In genomic region chr1:110449661-110450651, GRCh38 we compare ENCODE assay signal across 3 cellular contexts.
TF ChIP-seq lines count a peak whose summit lies in the region.

No MANE protein-coding gene starts in this region.

TF ChIP-seq in liver, 16 proteins besides CTCF, POLR2A, EP300 and RAD21:
- TF ChIP-seq TAF1 (conservative IDR thresholded peaks at IDR 0.05) (no peak), RXRA (IDR thresholded peaks at IDR 0.05) (peak; percentile 97 to 98), HNF4A (conservative IDR thresholded peaks at IDR 0.05) (peak; percentile 58), GABPA (IDR thresholded peaks at IDR 0.05 in 1 of 2, conservative IDR thresholded peaks at IDR 0.05 in 1 of 2) (no peak), SP1 (IDR thresholded peaks at IDR 0.05) (peak; percentile 85), JUND (IDR thresholded peaks at IDR 0.05) (no peak), EGR1 (IDR thresholded peaks at IDR 0.05; ENCODE audit: low read depth in 2 of 2) (no peak), MAX (IDR thresholded peaks at IDR 0.05) (no peak)
- TF ChIP-seq, protein P1, sequence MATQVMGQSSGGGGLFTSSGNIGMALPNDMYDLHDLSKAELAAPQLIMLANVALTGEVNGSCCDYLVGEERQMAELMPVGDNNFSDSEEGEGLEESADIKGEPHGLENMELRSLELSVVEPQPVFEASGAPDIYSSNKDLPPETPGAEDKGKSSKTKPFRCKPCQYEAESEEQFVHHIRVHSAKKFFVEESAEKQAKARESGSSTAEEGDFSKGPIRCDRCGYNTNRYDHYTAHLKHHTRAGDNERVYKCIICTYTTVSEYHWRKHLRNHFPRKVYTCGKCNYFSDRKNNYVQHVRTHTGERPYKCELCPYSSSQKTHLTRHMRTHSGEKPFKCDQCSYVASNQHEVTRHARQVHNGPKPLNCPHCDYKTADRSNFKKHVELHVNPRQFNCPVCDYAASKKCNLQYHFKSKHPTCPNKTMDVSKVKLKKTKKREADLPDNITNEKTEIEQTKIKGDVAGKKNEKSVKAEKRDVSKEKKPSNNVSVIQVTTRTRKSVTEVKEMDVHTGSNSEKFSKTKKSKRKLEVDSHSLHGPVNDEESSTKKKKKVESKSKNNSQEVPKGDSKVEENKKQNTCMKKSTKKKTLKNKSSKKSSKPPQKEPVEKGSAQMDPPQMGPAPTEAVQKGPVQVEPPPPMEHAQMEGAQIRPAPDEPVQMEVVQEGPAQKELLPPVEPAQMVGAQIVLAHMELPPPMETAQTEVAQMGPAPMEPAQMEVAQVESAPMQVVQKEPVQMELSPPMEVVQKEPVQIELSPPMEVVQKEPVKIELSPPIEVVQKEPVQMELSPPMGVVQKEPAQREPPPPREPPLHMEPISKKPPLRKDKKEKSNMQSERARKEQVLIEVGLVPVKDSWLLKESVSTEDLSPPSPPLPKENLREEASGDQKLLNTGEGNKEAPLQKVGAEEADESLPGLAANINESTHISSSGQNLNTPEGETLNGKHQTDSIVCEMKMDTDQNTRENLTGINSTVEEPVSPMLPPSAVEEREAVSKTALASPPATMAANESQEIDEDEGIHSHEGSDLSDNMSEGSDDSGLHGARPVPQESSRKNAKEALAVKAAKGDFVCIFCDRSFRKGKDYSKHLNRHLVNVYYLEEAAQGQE (IDR thresholded peaks at IDR 0.05), result peak; percentile 27

TF ChIP-seq in HepG2, 621 proteins besides CTCF, POLR2A, EP300 and RAD21:
- TF ChIP-seq ZNF317 (CRISPR knock-in tag; IDR thresholded peaks at IDR 0.05) (no peak), ZNF737 (CRISPR knock-in tag; IDR thresholded peaks at IDR 0.05; ENCODE audit: borderline replicate concordance) (no peak), ZNF710 (CRISPR knock-in tag; IDR thresholded peaks at IDR 0.05; ENCODE audit: borderline replicate concordance) (no peak), ESRRA (CRISPR knock-in tag; IDR thresholded peaks at IDR 0.05; ENCODE audit: low read depth) (no peak), HMG20A (CRISPR knock-in tag; IDR thresholded peaks at IDR 0.05; ENCODE audit: borderline replicate concordance) (no peak), ZNF329 (CRISPR knock-in tag; IDR thresholded peaks at IDR 0.05; ENCODE audit: low read depth) (no peak), NFYB (CRISPR knock-in tag; IDR thresholded peaks at IDR 0.05) (no peak), SMAD9 (CRISPR knock-in tag; IDR thresholded peaks at IDR 0.05) (no peak), MYC (CRISPR knock-in tag; IDR thresholded peaks at IDR 0.05; ENCODE audit: borderline replicate concordance) (no peak), ZNF619 (CRISPR knock-in tag; IDR thresholded peaks at IDR 0.05) (no peak), NR2C2 (CRISPR knock-in tag; IDR thresholded peaks at IDR 0.05; ENCODE audit: borderline replicate concordance) (no peak), KDM5A (IDR thresholded peaks at IDR 0.05; ENCODE audit: borderline replicate concordance, low read length) (no peak)

TF ChIP-seq in H1, 55 proteins besides CTCF, POLR2A, EP300 and RAD21:
- TF ChIP-seq SP4 (IDR thresholded peaks at IDR 0.05; ENCODE audit: low read length) (no peak), EZH2 (IDR thresholded peaks at IDR 0.05; ENCODE audit: low read depth, low read length, severe bottlenecking) (no peak), SIRT6 (IDR thresholded peaks at IDR 0.05; ENCODE audit: low read length) (no peak), SRF (IDR thresholded peaks at IDR 0.05; ENCODE audit: low read depth, low read length) (no peak), HDAC6 (IDR thresholded peaks at IDR 0.05; ENCODE audit: low read depth, low read length) (no peak), POU5F1 (IDR thresholded peaks at IDR 0.05; ENCODE audit: low read depth, low read length) (no peak), ASH2L (IDR thresholded peaks at IDR 0.05; ENCODE audit: low read length) (no peak), RBBP5 (IDR thresholded peaks at IDR 0.05; ENCODE audit: borderline replicate concordance, low read depth, low read length) (no peak), KDM1A (IDR thresholded peaks at IDR 0.05; ENCODE audit: borderline replicate concordance, low read length) (no peak), SIN3A (conservative IDR thresholded peaks at IDR 0.05 in 1 of 2, IDR thresholded peaks at IDR 0.05 in 1 of 2; ENCODE audit: low read depth in 1 of 2, low read length in 2 of 2) (no peak), CHD2 (IDR thresholded peaks at IDR 0.05; ENCODE audit: low read length) (no peak), MAX (IDR thresholded peaks at IDR 0.05) (no peak), SP1 (IDR thresholded peaks at IDR 0.05; ENCODE audit: low read depth, low read length) (no peak), FOSL1 (IDR thresholded peaks at IDR 0.05; ENCODE audit: insufficient read depth, low read depth, low read length) (no peak), TBP (IDR thresholded peaks at IDR 0.05; ENCODE audit: low read depth, low read length) (no peak), RFX5 (IDR thresholded peaks at IDR 0.05; ENCODE audit: borderline replicate concordance, low read depth, low read length) (no peak), TAF1 (IDR thresholded peaks at IDR 0.05; ENCODE audit: low read depth, low read length) (no peak)
- TF ChIP-seq, protein P2, sequence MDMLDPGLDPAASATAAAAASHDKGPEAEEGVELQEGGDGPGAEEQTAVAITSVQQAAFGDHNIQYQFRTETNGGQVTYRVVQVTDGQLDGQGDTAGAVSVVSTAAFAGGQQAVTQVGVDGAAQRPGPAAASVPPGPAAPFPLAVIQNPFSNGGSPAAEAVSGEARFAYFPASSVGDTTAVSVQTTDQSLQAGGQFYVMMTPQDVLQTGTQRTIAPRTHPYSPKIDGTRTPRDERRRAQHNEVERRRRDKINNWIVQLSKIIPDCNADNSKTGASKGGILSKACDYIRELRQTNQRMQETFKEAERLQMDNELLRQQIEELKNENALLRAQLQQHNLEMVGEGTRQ (IDR thresholded peaks at IDR 0.05; ENCODE audit: low read length), result no peak
- TF ChIP-seq, protein P3, sequence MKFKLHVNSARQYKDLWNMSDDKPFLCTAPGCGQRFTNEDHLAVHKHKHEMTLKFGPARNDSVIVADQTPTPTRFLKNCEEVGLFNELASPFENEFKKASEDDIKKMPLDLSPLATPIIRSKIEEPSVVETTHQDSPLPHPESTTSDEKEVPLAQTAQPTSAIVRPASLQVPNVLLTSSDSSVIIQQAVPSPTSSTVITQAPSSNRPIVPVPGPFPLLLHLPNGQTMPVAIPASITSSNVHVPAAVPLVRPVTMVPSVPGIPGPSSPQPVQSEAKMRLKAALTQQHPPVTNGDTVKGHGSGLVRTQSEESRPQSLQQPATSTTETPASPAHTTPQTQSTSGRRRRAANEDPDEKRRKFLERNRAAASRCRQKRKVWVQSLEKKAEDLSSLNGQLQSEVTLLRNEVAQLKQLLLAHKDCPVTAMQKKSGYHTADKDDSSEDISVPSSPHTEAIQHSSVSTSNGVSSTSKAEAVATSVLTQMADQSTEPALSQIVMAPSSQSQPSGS (IDR thresholded peaks at IDR 0.05; ENCODE audit: low read length), result no peak
